In genomic region chr13:41590643-41591042, GRCh38 we compare ENCODE assay signal across 23 cellular contexts.
DNase-seq lines count a peak whose midpoint lies in the region; ATAC-seq and TF ChIP-seq lines count a peak whose summit lies in the region.
"Had no signal": no experiment of that assay in that cellular context is flagged by ENCODE, and none has a peak within 500 bp of the region (broad histone marks: within the 10 kb centered on the region; RNA-seq: fewer than 3 reads in every experiment).

No MANE protein-coding gene starts in this region.

- H3K4me1 ChIP-seq in gastrocnemius medialis = peaks cover 0 to 7% of the 10 kb centered on the region in 2 donors
- H3K4me1 ChIP-seq: colonic mucosa, Peyer's patch had no signal

- H3K4me3 ChIP-seq in gastrocnemius medialis = no peak overlapping the region
- H3K4me3 ChIP-seq: colonic mucosa, lung, Peyer's patch, SJSA1, upper lobe of left lung had no signal

- no peaks in the 10 kb centered on the region for H3K27me3 Mint-ChIP-seq in central memory CD8-positive, alpha-beta T cell
- H3K27me3 Mint-ChIP-seq: CD8-positive, alpha-beta memory T cell had no signal

- DNase-seq in DMS53 (lab: John Stamatoyannopoulos, UW) (peak; percentile 28), DMS53 treated with DMSO at 0.1 percent for 48 hours (lab: John Stamatoyannopoulos, UW; ENCODE audit: unreplicated experiment) (no peak), NCI-H69 (lab: John Stamatoyannopoulos, UW) (peak; percentile 80), gastrocnemius medialis (no peak), GOT3 (lab: John Stamatoyannopoulos, UW) (no peak)
- DNase-seq in central memory CD8-positive, alpha-beta T cell (ENCODE audit: low spot score in 2 of 2) = no peak
- no peak for DNase-seq in activated naive CD4-positive, alpha-beta T cell (lab: John Stamatoyannopoulos, UW)
- DNase-seq in stimulated activated CD8-positive, alpha-beta memory T cell treated with anti-CD3 and anti-CD28 coated beads, Interleukin-4, amount 100 ng/mL, for 48 hours = no peak
- DNase-seq: 8988T; activated T-cell treated with anti-CD3 and anti-CD28 coated beads, Interleukin-2, amount 50 U/mL, for 1 hour; AML-193; CD8-positive, alpha-beta memory T cell; colonic mucosa; glutamatergic neuron; H9; kidney; NCI-H187; NCI-H226; Peyer's patch; T-helper 2 cell; upper lobe of left lung had no signal

- intact Hi-C loops in gastrocnemius medialis (cut with DNase I; ENCODE audit: low total_unique reads) = no loop called here

- H3K27ac ChIP-seq in gastrocnemius medialis = peak overlapping the region in 3 of 4 donors; percentile 14 to 33 (median 16)
- H3K27ac ChIP-seq: colonic mucosa, Peyer's patch had no signal

- H3K4me1 Mint-ChIP-seq in central memory CD8-positive, alpha-beta T cell = no peaks in the 10 kb centered on the region
- H3K4me1 Mint-ChIP-seq: CD8-positive, alpha-beta memory T cell had no signal

- ATAC-seq in central memory CD8-positive, alpha-beta T cell (replicated peaks; ENCODE audit: extremely low read depth, poor library complexity, severe bottlenecking) = no peak
- no peak for ATAC-seq in gastrocnemius medialis

- peak overlapping the region; percentile 13 for H3K27ac Mint-ChIP-seq in central memory CD8-positive, alpha-beta T cell (ENCODE audit: low read depth)

- in situ Hi-C loops in gastrocnemius medialis (cut with MboI; ENCODE audit: low sequenced_read_pairs in 4 of 4) = no loop called here

- H3K9me3 ChIP-seq in gastrocnemius medialis = no peaks in the 10 kb centered on the region
- H3K9me3 ChIP-seq: colonic mucosa, Peyer's patch, SJSA1, upper lobe of left lung had no signal

- no peaks in the 10 kb centered on the region for H3K36me3 ChIP-seq in gastrocnemius medialis
- H3K36me3 ChIP-seq: colonic mucosa had no signal

- TF ChIP-seq POLR2A in gastrocnemius medialis (IDR thresholded peaks at IDR 0.05) = no peak

- no peaks in the 10 kb centered on the region for H3K9me3 Mint-ChIP-seq in central memory CD8-positive, alpha-beta T cell
- H3K9me3 Mint-ChIP-seq: CD8-positive, alpha-beta memory T cell; H9 had no signal

- peaks cover 7% of the 10 kb centered on the region for H3K36me3 Mint-ChIP-seq in central memory CD8-positive, alpha-beta T cell (ENCODE audit: insufficient read depth)

- no peaks in the 10 kb centered on the region for H3K27me3 ChIP-seq in gastrocnemius medialis
- H3K27me3 ChIP-seq: colonic mucosa, Peyer's patch, SJSA1, upper lobe of left lung had no signal

- no peak for TF ChIP-seq CTCF in gastrocnemius medialis (IDR thresholded peaks at IDR 0.05 in 4 of 5, conservative IDR thresholded peaks at IDR 0.05 in 1 of 5)

- H3K4me3 Mint-ChIP-seq in central memory CD8-positive, alpha-beta T cell = no peak overlapping the region
- H3K4me3 Mint-ChIP-seq: CD8-positive, alpha-beta memory T cell; H9 had no signal

Comparison
In these comparisons a context has a peak if more than half of its experiments do, and no peak if none do; other contexts are left out.
1. DNase-seq: peak in DMS53 (single experiment) and NCI-H69 (single experiment); none in DMS53 treated with DMSO at 0.1 percent for 48 hours (single experiment), central memory CD8-positive, alpha-beta T cell (0 of 2), gastrocnemius medialis (0 of 2), activated naive CD4-positive, alpha-beta T cell (0 of 4), stimulated activated CD8-positive, alpha-beta memory T cell treated with anti-CD3 and anti-CD28 coated beads, Interleukin-4, amount 100 ng/mL, for 48 hours (single experiment) and GOT3 (single experiment).